ENCODE assay signal across 9 cellular contexts in genomic region chr1:227887697-227888403, GRCh38. TPM values are rescaled to one million over a fixed set of nuclear protein-coding genes. Genes with fewer than 3 reads are reported as not detected.
DNase-seq lines count a peak whose midpoint lies in the region; ATAC-seq and TF ChIP-seq lines count a peak whose summit lies in the region.
"Had no signal": no experiment of that assay in that cellular context is flagged by ENCODE, and none has a peak within 500 bp of the region (broad histone marks: within the 10 kb centered on the region; RNA-seq: fewer than 3 reads in every experiment).

No MANE protein-coding gene starts in this region.

- H3K4me1 Mint-ChIP-seq in effector memory CD8-positive, alpha-beta T cell (ENCODE audit: low read depth in 2 of 2), result peaks cover 21 to 24% of the 10 kb centered on the region in 2 donors

- no peak overlapping the region for H3K4me3 ChIP-seq in mucosa of rectum (ENCODE audit: low read length in 2 of 2)
- H3K4me3 ChIP-seq in upper lobe of left lung, result peak overlapping the region; percentile 9 to 61 (median 48)

- no peak for TF ChIP-seq EP300 in upper lobe of left lung (IDR thresholded peaks at IDR 0.05)

- H3K27me3 ChIP-seq in mucosa of rectum (ENCODE audit: control insufficient read depth in 2 of 2, insufficient read depth in 2 of 2, low read length in 2 of 2), result no peaks in the 10 kb centered on the region
- H3K27me3 ChIP-seq in upper lobe of left lung, result peaks cover 0 to 6% (median 1%) of the 10 kb centered on the region in 4 donors

- WGBS in upper lobe of left lung, 2 donors, result 18 to 35% methylated on average over 22 to 40 of the region's 40 CpGs

- peak in 1 of 4 donors; percentile 29 for TF ChIP-seq POLR2A in upper lobe of left lung (IDR thresholded peaks at IDR 0.05)

- H3K27ac ChIP-seq in mucosa of rectum (ENCODE audit: low read depth in 2 of 2, low read length in 2 of 2) (peak overlapping the region; percentile 78 to 87), upper lobe of left lung (peak overlapping the region; percentile 69 to 85 (median 79))

- DNase-seq in activated CD4-positive, alpha-beta T cell treated with anti-CD3 and anti-CD28 coated beads for 48 hours, result peak; percentile 52
- DNase-seq in activated CD4-positive, alpha-beta T cell treated with anti-CD3 and anti-CD28 coated beads for 4 hours, result no peak
- DNase-seq in effector memory CD8-positive, alpha-beta T cell, result no peak
- DNase-seq in upper lobe of left lung, result peak in 1 of 2 donors; percentile 88
- DNase-seq in NCI-H526 (lab: John Stamatoyannopoulos, UW), result no peak
- DNase-seq in SHP77 (lab: John Stamatoyannopoulos, UW), result no peak
- DNase-seq in D341Med (ENCODE audit: low spot score), result no peak

- H3K9me3 Mint-ChIP-seq in effector memory CD8-positive, alpha-beta T cell, result no peaks in the 10 kb centered on the region

- H3K27ac Mint-ChIP-seq in effector memory CD8-positive, alpha-beta T cell, result peak overlapping the region in 1 of 2 donors; percentile 65

- no peak for TF ChIP-seq CTCF in upper lobe of left lung (IDR thresholded peaks at IDR 0.05)

- H3K36me3 Mint-ChIP-seq in effector memory CD8-positive, alpha-beta T cell (ENCODE audit: insufficient read depth), result no peaks in the 10 kb centered on the region

- H3K36me3 ChIP-seq in mucosa of rectum (ENCODE audit: control insufficient read depth in 2 of 2, insufficient read depth in 2 of 2, low read length in 2 of 2) (no peaks in the 10 kb centered on the region), upper lobe of left lung (no peaks in the 10 kb centered on the region)

- H3K27me3 Mint-ChIP-seq in effector memory CD8-positive, alpha-beta T cell, result no peaks in the 10 kb centered on the region

- H3K9ac ChIP-seq in mucosa of rectum (ENCODE audit: low read depth in 1 of 2, low read length in 2 of 2), result peak overlapping the region in 1 of 2 donors; percentile 32

- H3K4me1 ChIP-seq in mucosa of rectum (ENCODE audit: control insufficient read depth in 2 of 2, insufficient read depth in 2 of 2, low read length in 2 of 2), result peaks cover 0 to 8% of the 10 kb centered on the region in 2 donors
- peaks cover 20 to 25% (median 23%) of the 10 kb centered on the region in 4 donors for H3K4me1 ChIP-seq in upper lobe of left lung

- H3K9me3 ChIP-seq in mucosa of rectum (ENCODE audit: control insufficient read depth in 2 of 2, low read length in 2 of 2), result no peaks in the 10 kb centered on the region
- H3K9me3 ChIP-seq in upper lobe of left lung, result no peaks in the 10 kb centered on the region

- peak overlapping the region; percentile 38 to 73 for H3K4me3 Mint-ChIP-seq in effector memory CD8-positive, alpha-beta T cell

- peak; percentile 29 for ATAC-seq in effector memory CD8-positive, alpha-beta T cell (replicated peaks)
- peak in 1 of 2 donors; percentile 59 for ATAC-seq in upper lobe of left lung (ENCODE audit: low FRiP score in 2 of 2)
- ATAC-seq: HCT116 had no signal

RNA-seq across cellular contexts. Expression of gene WNT9A, which starts 59.9 kb away (rescaled TPM):
- total RNA-seq in upper lobe of left lung, result 10 to 100 TPM in 4 of 6 donors, 1 to 10 TPM in 2; 4.2 to 15.5 (median 10.9) TPM

Comparison
In these comparisons a context has a peak if more than half of its experiments do, and no peak if none do; other contexts are left out.
1. H3K4me3 ChIP-seq: peak in upper lobe of left lung (4 of 4); none in mucosa of rectum (0 of 2).